In the genomic region with DNA sequence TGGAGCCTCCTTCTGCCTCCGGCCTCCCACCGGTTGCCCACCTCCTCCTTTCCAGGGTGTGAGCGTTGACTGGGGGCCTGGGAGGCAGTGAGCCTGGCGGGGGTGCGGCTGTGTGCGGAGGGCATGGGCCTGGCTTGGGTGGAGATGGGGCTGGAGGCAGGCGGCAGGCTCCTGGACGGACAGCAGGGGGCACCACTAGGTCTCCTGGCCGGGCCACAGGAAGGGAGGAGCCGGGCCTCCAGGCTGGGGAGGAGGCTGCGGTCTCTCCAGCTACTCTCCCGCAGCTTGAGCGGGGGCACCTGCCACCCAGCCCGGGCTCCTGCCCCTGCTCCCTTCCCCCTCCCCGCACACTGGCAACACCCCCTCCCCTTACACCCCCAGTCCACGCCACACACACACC, we compare ENCODE assay signal across 8 cellular contexts. TPM values are rescaled to one million over a fixed set of nuclear protein-coding genes. Genes with fewer than 3 reads are reported as not detected.
DNase-seq lines count a peak whose midpoint lies in the region; ATAC-seq, FAIRE-seq and TF ChIP-seq lines count a peak whose summit lies in the region.
"Not testable (repeated sequence)": the region's sequence is repeated elsewhere in the genome, so short reads cannot be mapped to it uniquely, and the experiment has no call there.
"Had no signal": no experiment of that assay in that cellular context is flagged by ENCODE, and none has a peak within 500 bp of the region (broad histone marks: within the 10 kb centered on the region; RNA-seq: fewer than 3 reads in every experiment).

No MANE protein-coding gene starts in this region.

- not testable (repeated sequence) for H3K4me1 Mint-ChIP-seq in immature natural killer cell, natural killer cell

- H3K36me3 Mint-ChIP-seq in immature natural killer cell, natural killer cell: not testable (repeated sequence)

- not testable (repeated sequence) for H3K27ac ChIP-seq in body of pancreas

- not testable (repeated sequence) for TF ChIP-seq POLR2A in GM12892 (IDR thresholded peaks at IDR 0.05; ENCODE audit: low read depth, low read length); body of pancreas (IDR thresholded peaks at IDR 0.05)

- H3K27me3 ChIP-seq in body of pancreas: not testable (repeated sequence)

- H3K4me3 ChIP-seq in body of pancreas: not testable (repeated sequence)

- intact Hi-C loops in body of pancreas (cut with DNase I); natural killer cell (cut with micrococcal nuclease): not testable (repeated sequence)

- not testable (repeated sequence) for H3K4me1 ChIP-seq in body of pancreas

- H3K9me3 ChIP-seq in body of pancreas: not testable (repeated sequence)

- peak; percentile 93 for FAIRE-seq in GM12892 (lab: Jason Lieb, UNC)

- TF ChIP-seq CTCF in body of pancreas (IDR thresholded peaks at IDR 0.05): peak in 1 of 7 experiments; percentile 12
- not testable (repeated sequence) for TF ChIP-seq CTCF in natural killer cell (IDR thresholded peaks at IDR 0.05)

- no CpG with 5 or more reads among the region's 16 CpGs for WGBS in body of pancreas, 2 donors

- H3K36me3 ChIP-seq in body of pancreas (replicated peaks in 1 of 2; ENCODE audit: insufficient read depth in 1 of 2, low read depth in 2 of 2): not testable (repeated sequence)

- ATAC-seq in body of pancreas (peak; percentile 80), natural killer cell (peak; percentile 56 to 76 (median 64))

- H3K4me3 Mint-ChIP-seq in immature natural killer cell, natural killer cell: not testable (repeated sequence)

- not testable (repeated sequence) for H3K27ac Mint-ChIP-seq in immature natural killer cell, natural killer cell

- not testable (repeated sequence) for DNase-seq in GM12892 (ENCODE audit: insufficient read length); natural killer cell
- DNase-seq in T-helper 9 cell (peak; percentile 24), activated T-cell treated with anti-CD3 and anti-CD28 coated beads for 4 hours (peak; percentile 13), body of pancreas (peak in 3 of 4 donors; percentile 58 to 81 (median 62)), immature natural killer cell (peak in 2 of 3 donors; percentile 34 to 61)
- peak; percentile 14 for DNase-seq in stimulated activated CD8-positive, alpha-beta memory T cell treated with anti-CD3 and anti-CD28 coated beads, Interleukin-12 subunit alpha, Interleukin-12 subunit beta, amount 100 ng/mL, for 1 hour (ENCODE audit: low read depth)

- not testable (repeated sequence) for H3K9me3 Mint-ChIP-seq in immature natural killer cell, natural killer cell

- not testable (repeated sequence) for H3K27me3 Mint-ChIP-seq in immature natural killer cell (ENCODE audit: low read depth in 3 of 3); natural killer cell (ENCODE audit: low read depth in 2 of 2)

RNA-seq across cellular contexts. Expression of gene GOLGA8K, which starts 38.1 kb away (rescaled TPM):
- polyA plus RNA-seq in GM12892 (2012; ENCODE audit: missing spikeins): not detected
- total RNA-seq in body of pancreas (under 1 TPM in 1 of 2 donors, not detected in 1; 0.78 TPM), natural killer cell (1 to 10 TPM; 4.5 to 9.2 (median 6.2) TPM)
- polyA plus RNA-seq in immature natural killer cell: not detected
- polyA plus RNA-seq: liver had no signal
